Comparison of ENCODE assay signal across 8 cellular contexts in genomic region chr5:71456362-71456743, GRCh38. TPM values are rescaled to one million over a fixed set of nuclear protein-coding genes. Genes with fewer than 3 reads are reported as not detected.
DNase-seq lines count a peak whose midpoint lies in the region; ATAC-seq and TF ChIP-seq lines count a peak whose summit lies in the region.

No MANE protein-coding gene starts in this region.

- peaks cover 29% of the 10 kb centered on the region for H3K4me1 Mint-ChIP-seq in activated CD8-positive, alpha-beta memory T cell treated with anti-CD3 and anti-CD28 coated beads, Interleukin-2, amount 10 ng/mL, durations not matched to agents 7 days and 5 days
- H3K4me1 Mint-ChIP-seq in stimulated activated naive B cell treated with anti-CD40 and anti-IgM and Interleukin-4, amounts not matched to agents 10 μg/mL and 1 μg/mL and 100 μg/mL, for 72 hours = peaks cover 11 to 25% of the 10 kb centered on the region in 2 donors

- peak overlapping the region; percentile 81 for H3K4me2 ChIP-seq in hepatocyte

- peak overlapping the region; percentile 89 for H3K4me3 Mint-ChIP-seq in activated CD8-positive, alpha-beta memory T cell treated with anti-CD3 and anti-CD28 coated beads, Interleukin-2, amount 10 ng/mL, durations not matched to agents 7 days and 5 days
- H3K4me3 Mint-ChIP-seq in stimulated activated naive B cell treated with anti-CD40 and anti-IgM and Interleukin-4, amounts not matched to agents 10 μg/mL and 1 μg/mL and 100 μg/mL, for 72 hours = peak overlapping the region; percentile 91 to 94

- peak overlapping the region; percentile 59 for H3K4me3 ChIP-seq in hepatocyte

- H3K27ac Mint-ChIP-seq in activated CD8-positive, alpha-beta memory T cell treated with anti-CD3 and anti-CD28 coated beads, Interleukin-2, amount 10 ng/mL, durations not matched to agents 7 days and 5 days = peak overlapping the region; percentile 99
- H3K27ac Mint-ChIP-seq in stimulated activated naive B cell treated with anti-CD40 and anti-IgM and Interleukin-4, amounts not matched to agents 10 μg/mL and 1 μg/mL and 100 μg/mL, for 72 hours = peak overlapping the region; percentile 98

- H3K4me1 ChIP-seq in hepatocyte (ENCODE audit: insufficient read depth) = peaks cover 14% of the 10 kb centered on the region

- no peaks in the 10 kb centered on the region for H3K27me3 ChIP-seq in hepatocyte

- no peaks in the 10 kb centered on the region for H3K9me2 ChIP-seq in hepatocyte (replicated peaks; ENCODE audit: insufficient read depth)

- H3K27me3 Mint-ChIP-seq in activated CD8-positive, alpha-beta memory T cell treated with anti-CD3 and anti-CD28 coated beads, Interleukin-2, amount 10 ng/mL, durations not matched to agents 7 days and 5 days = peaks cover 2% of the 10 kb centered on the region
- peaks cover 6 to 9% of the 10 kb centered on the region in 2 donors for H3K27me3 Mint-ChIP-seq in stimulated activated naive B cell treated with anti-CD40 and anti-IgM and Interleukin-4, amounts not matched to agents 10 μg/mL and 1 μg/mL and 100 μg/mL, for 72 hours

- WGBS in hepatocyte (ENCODE audit: low lambda C conversion rate, missing lambda C conversion rate) = 4% methylated on average over 4 of the region's 4 CpGs

- H3K27ac ChIP-seq in hepatocyte = peak overlapping the region; percentile 95

- H3K9me3 ChIP-seq in hepatocyte (ENCODE audit: low read depth) = no peaks in the 10 kb centered on the region

- no peak for TF ChIP-seq CTCF in hepatocyte (IDR thresholded peaks at IDR 0.05; ENCODE audit: poor library complexity)

- ATAC-seq in activated CD8-positive, alpha-beta memory T cell treated with anti-CD3 and anti-CD28 coated beads, Interleukin-2, amount 10 ng/mL, durations not matched to agents 7 days and 5 days = no peak
- no peak for ATAC-seq in stimulated activated naive B cell treated with anti-CD40 and anti-IgM and Interleukin-4, amounts not matched to agents 10 μg/mL and 1 μg/mL and 100 μg/mL, for 72 hours (replicated peaks)
- ATAC-seq in GM18873 (IDR thresholded peaks at IDR 0.05; ENCODE audit: low FRiP score, unreplicated experiment) = no peak
- no peak for ATAC-seq in GM21367 (IDR thresholded peaks at IDR 0.05; ENCODE audit: unreplicated experiment)

- peak overlapping the region; percentile 80 for H2AFZ ChIP-seq in hepatocyte

- no peak for DNase-seq in activated CD8-positive, alpha-beta memory T cell treated with anti-CD3 and anti-CD28 coated beads, Interleukin-2, amount 10 ng/mL, durations not matched to agents 7 days and 5 days
- no peak for DNase-seq in activated CD8-positive, alpha-beta memory T cell treated with anti-CD3 and anti-CD28 coated beads, Interleukin-2, amount 50 U/mL, for 48 hours
- DNase-seq in SW480 (ENCODE audit: low spot score) (peak; percentile 8), hepatocyte (ENCODE audit: low spot score) (no peak), NCI-H2171 treated with DMSO at 0.1 percent for 48 hours (lab: John Stamatoyannopoulos, UW) (no peak)
- DNase-seq in stimulated activated naive B cell treated with anti-CD40 and anti-IgM and Interleukin-4, amounts not matched to agents 10 μg/mL and 1 μg/mL and 100 μg/mL, for 72 hours = no peak

- peaks cover 18% of the 10 kb centered on the region for H4K20me1 ChIP-seq in hepatocyte (ENCODE audit: insufficient read depth, poor library complexity, severe bottlenecking)

- H3K36me3 ChIP-seq in hepatocyte (replicated peaks; ENCODE audit: insufficient read depth, low read depth) = no peaks in the 10 kb centered on the region

- H3K79me2 ChIP-seq in hepatocyte = peaks cover 41% of the 10 kb centered on the region

- H3K36me3 Mint-ChIP-seq in activated CD8-positive, alpha-beta memory T cell treated with anti-CD3 and anti-CD28 coated beads, Interleukin-2, amount 10 ng/mL, durations not matched to agents 7 days and 5 days = peaks cover 23% of the 10 kb centered on the region
- H3K36me3 Mint-ChIP-seq in stimulated activated naive B cell treated with anti-CD40 and anti-IgM and Interleukin-4, amounts not matched to agents 10 μg/mL and 1 μg/mL and 100 μg/mL, for 72 hours = peaks cover 10 to 19% of the 10 kb centered on the region in 2 donors

- no peaks in the 10 kb centered on the region for H3K9me3 Mint-ChIP-seq in activated CD8-positive, alpha-beta memory T cell treated with anti-CD3 and anti-CD28 coated beads, Interleukin-2, amount 10 ng/mL, durations not matched to agents 7 days and 5 days (ENCODE audit: low read depth)
- H3K9me3 Mint-ChIP-seq in stimulated activated naive B cell treated with anti-CD40 and anti-IgM and Interleukin-4, amounts not matched to agents 10 μg/mL and 1 μg/mL and 100 μg/mL, for 72 hours = no peaks in the 10 kb centered on the region

- CTCF ChIA-PET in activated CD8-positive, alpha-beta memory T cell treated with anti-CD3 and anti-CD28 coated beads, Interleukin-2, amount 10 ng/mL, durations not matched to agents 7 days and 5 days (lab: Charles Lee) = interaction anchor here (1.6 kb wide), 1 partner anchor 19 kb away, joined by 7 read pairs; no protein-coding TSS in a partner anchor

RNA-seq across cellular contexts. Expression of gene BDP1, which starts 0.9 kb away (rescaled TPM):
- total RNA-seq in activated CD8-positive, alpha-beta memory T cell treated with anti-CD3 and anti-CD28 coated beads, Interleukin-2, amount 10 ng/mL, durations not matched to agents 7 days and 5 days = 10 to 100 TPM; 36.0 to 37.9 TPM
- 32.7 and 37.3 TPM in 2 replicates for total RNA-seq in hepatocyte
- 16.1 and 19.1 TPM in 2 replicates for polyA plus RNA-seq in hepatocyte
